ENCODE assay signal across 8 cellular contexts in the genomic region with DNA sequence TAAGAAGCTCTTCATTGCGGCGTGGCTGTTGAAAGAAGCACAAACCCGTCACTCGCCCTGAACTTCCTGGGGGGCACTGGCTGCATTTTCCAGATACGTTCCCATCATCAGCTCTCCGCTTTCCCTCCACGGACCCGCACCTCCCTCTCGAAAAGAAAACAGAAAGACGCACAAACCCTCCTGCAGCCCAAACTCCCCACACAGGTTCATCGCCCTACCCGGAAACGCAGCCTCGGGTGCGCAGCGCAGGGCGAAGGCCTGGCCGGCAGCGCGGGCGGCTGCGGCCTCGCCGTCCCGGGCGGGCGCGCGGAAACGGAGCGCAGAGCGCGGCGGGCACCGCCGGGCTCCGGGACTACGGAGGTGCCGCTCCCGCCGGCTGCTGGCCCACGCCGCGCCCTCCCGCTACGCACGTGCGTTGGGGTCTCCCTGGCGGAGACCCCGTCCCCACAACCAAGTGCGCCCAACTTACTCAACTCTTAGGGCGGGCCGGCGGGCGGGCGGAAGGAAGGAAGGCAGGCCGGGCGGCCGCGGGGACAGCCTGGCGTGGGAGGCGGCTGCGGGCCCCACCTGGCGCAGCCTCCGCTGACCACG. TPM values are rescaled to one million over a fixed set of nuclear protein-coding genes. Genes with fewer than 3 reads are reported as not detected.
DNase-seq lines count a peak whose midpoint lies in the region; ATAC-seq and TF ChIP-seq lines count a peak whose summit lies in the region.

No MANE protein-coding gene starts in this region.

- DNase-seq in CD14-positive monocyte (ENCODE audit: low spot score) (no peak), brain pericyte (ENCODE audit: low read depth, low spot score) (peak; percentile 3), immature natural killer cell (peak; percentile 65 to 72 (median 70)), H4 (ENCODE audit: low spot score) (no peak)
- DNase-seq in T-helper 2 cell treated with Interferon-gamma antibody and Interleukin-4, amounts not matched to agents 5 μg/mL and 100 μg/mL, for 36 hours (ENCODE audit: low spot score) = peak; percentile 50
- peak; percentile 38 for DNase-seq in stimulated activated CD4-positive, alpha-beta T cell treated with anti-CD3 and anti-CD28 coated beads, Interleukin-2, amount 100 ng/mL, for 4 hours (ENCODE audit: low read depth)

- TF ChIP-seq CTCF in CD14-positive monocyte (IDR thresholded peaks at IDR 0.05) = no peak

- peak; percentile 44 for ATAC-seq in HG03280 (IDR thresholded peaks at IDR 0.05; ENCODE audit: unreplicated experiment)

- H3K27me3 Mint-ChIP-seq in CD14-positive monocyte (ENCODE audit: low read depth in 3 of 3) (peaks cover 5 to 21% (median 19%) of the 10 kb centered on the region in 3 donors), immature natural killer cell (ENCODE audit: low read depth in 3 of 3) (peaks cover 11 to 20% (median 18%) of the 10 kb centered on the region in 3 donors)
- H3K27me3 Mint-ChIP-seq in T-helper 2 cell treated with Interferon-gamma antibody and Interleukin-4, amounts not matched to agents 5 μg/mL and 100 μg/mL, for 36 hours (ENCODE audit: low read depth) = peaks cover 2% of the 10 kb centered on the region

- H3K27ac Mint-ChIP-seq in CD14-positive monocyte (peak overlapping the region; percentile 92 to 99 (median 97)), immature natural killer cell (peak overlapping the region; percentile 95 to 100 (median 99))
- peak overlapping the region; percentile 97 for H3K27ac Mint-ChIP-seq in T-helper 2 cell treated with Interferon-gamma antibody and Interleukin-4, amounts not matched to agents 5 μg/mL and 100 μg/mL, for 36 hours

- H3K4me3 Mint-ChIP-seq in CD14-positive monocyte (peak overlapping the region; percentile 99 to 100), immature natural killer cell (peak overlapping the region; percentile 95 to 100 (median 98))
- peak overlapping the region; percentile 96 for H3K4me3 Mint-ChIP-seq in T-helper 2 cell treated with Interferon-gamma antibody and Interleukin-4, amounts not matched to agents 5 μg/mL and 100 μg/mL, for 36 hours

- H3K36me3 Mint-ChIP-seq in CD14-positive monocyte = peaks cover 40% of the 10 kb centered on the region in 2 donors
- H3K36me3 Mint-ChIP-seq in T-helper 2 cell treated with Interferon-gamma antibody and Interleukin-4, amounts not matched to agents 5 μg/mL and 100 μg/mL, for 36 hours (ENCODE audit: low read depth) = peaks cover 41% of the 10 kb centered on the region
- peaks cover 7 to 26% (median 15%) of the 10 kb centered on the region in 3 donors for H3K36me3 Mint-ChIP-seq in immature natural killer cell

- TF ChIP-seq POLR2A in GM19193 (IDR thresholded peaks at IDR 0.05; ENCODE audit: extremely low read depth, insufficient read depth, insufficient read length) = peak; percentile 41

- H3K4me1 Mint-ChIP-seq in CD14-positive monocyte = peaks cover 56% of the 10 kb centered on the region
- H3K4me1 Mint-ChIP-seq in T-helper 2 cell treated with Interferon-gamma antibody and Interleukin-4, amounts not matched to agents 5 μg/mL and 100 μg/mL, for 36 hours (ENCODE audit: low read depth) = peaks cover 55% of the 10 kb centered on the region
- H3K4me1 Mint-ChIP-seq in immature natural killer cell = peaks cover 58 to 71% of the 10 kb centered on the region in 2 donors

- intact Hi-C loops in CD14-positive monocyte (cut with micrococcal nuclease) = loop anchor here (5.0 to 10.0 kb wide), 2 partner anchors 196 to 263 kb away; partner anchors contain the start of genes ARF5 (in 2 of the 2), GCC1 (in 2 of the 2) and SND1 (in 1 of the 2)

- H3K9me3 Mint-ChIP-seq in CD14-positive monocyte = peaks cover 0 to 4% (median 0%) of the 10 kb centered on the region in 7 donors
- no peaks in the 10 kb centered on the region for H3K9me3 Mint-ChIP-seq in T-helper 2 cell treated with Interferon-gamma antibody and Interleukin-4, amounts not matched to agents 5 μg/mL and 100 μg/mL, for 36 hours
- H3K9me3 Mint-ChIP-seq in immature natural killer cell = no peaks in the 10 kb centered on the region

RNA-seq across cellular contexts. Expression of gene ZNF800, which starts 0.8 kb away (rescaled TPM):
- 10 to 100 TPM; 11.8 to 19.6 TPM for polyA plus RNA-seq in CD14-positive monocyte
- 10 to 100 TPM; 32.6 to 67.8 (median 33.4) TPM for polyA plus RNA-seq in immature natural killer cell
- total RNA-seq in H4 (2014; rRNA removed; shearing (Covaris generic)) = 8.5 and 9.3 TPM in 2 replicates

Comparison
In these comparisons a context has a peak if more than half of its experiments do, and no peak if none do; other contexts are left out.
1. DNase-seq: peak in T-helper 2 cell treated with Interferon-gamma antibody and Interleukin-4, amounts not matched to agents 5 μg/mL and 100 μg/mL, for 36 hours (single experiment), brain pericyte (single experiment), immature natural killer cell (3 of 3) and stimulated activated CD4-positive, alpha-beta T cell treated with anti-CD3 and anti-CD28 coated beads, Interleukin-2, amount 100 ng/mL, for 4 hours (single experiment); none in CD14-positive monocyte (single experiment) and H4 (single experiment).
2. Peak in every context shown above with its lines, with median percentiles within 50 percentile points of each other: H3K27ac Mint-ChIP-seq and H3K4me3 Mint-ChIP-seq.